ENCODE assay signal across 12 cellular contexts in the genomic region with DNA sequence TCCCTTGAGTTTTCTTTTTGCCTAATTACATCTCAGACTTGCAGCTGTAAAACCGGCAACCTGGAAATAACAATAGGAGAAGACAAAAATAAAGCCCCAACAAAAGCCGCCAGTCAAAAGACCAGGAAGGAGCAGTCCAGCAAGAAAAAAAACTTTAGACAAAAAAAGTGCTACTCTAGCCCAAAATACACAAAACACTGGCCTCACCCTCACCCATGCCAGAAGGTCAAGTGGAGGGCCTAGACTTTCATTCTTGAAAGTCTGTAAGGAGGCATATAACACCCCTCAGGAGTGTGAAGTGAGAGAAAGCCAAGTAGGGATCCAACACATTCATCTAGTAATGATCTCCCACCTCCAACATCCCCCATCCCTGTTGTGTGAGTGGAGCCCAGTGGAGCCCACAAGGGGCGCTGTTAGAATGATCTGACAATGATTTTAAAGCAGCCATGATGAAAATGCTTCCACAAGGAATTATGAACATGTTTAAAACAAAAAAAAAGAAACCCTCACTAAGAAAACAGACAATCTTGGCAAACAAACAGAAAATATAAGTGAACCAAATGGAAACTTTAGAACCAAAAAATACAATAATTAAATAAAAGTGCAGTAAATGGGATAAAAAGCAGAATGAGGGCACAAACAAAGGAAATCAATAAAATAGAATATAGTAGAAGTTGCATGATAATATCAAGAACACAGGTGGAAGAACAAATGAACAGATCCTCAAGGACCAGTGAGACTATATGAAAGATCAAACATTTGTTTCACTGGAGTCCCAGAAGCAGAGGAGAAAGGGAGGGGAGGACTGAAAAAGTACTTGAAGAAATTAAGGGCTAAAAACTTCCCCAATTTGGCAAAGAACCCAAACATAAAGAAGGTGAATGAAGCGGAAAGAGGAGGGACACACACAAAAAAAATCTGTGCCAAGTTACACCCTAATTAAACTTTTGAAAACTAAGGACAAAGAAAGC. TPM values are rescaled to one million over a fixed set of nuclear protein-coding genes. Genes with fewer than 3 reads are reported as not detected.
DNase-seq lines count a peak whose midpoint lies in the region; ATAC-seq, FAIRE-seq and TF ChIP-seq lines count a peak whose summit lies in the region.
"Had no signal": no experiment of that assay in that cellular context is flagged by ENCODE, and none has a peak within 500 bp of the region (broad histone marks: within the 10 kb centered on the region; RNA-seq: fewer than 3 reads in every experiment).

No MANE protein-coding gene starts in this region.

- H3K4me3 ChIP-seq in HCT116 (replicated peaks in 1 of 2; ENCODE audit: low read depth in 1 of 2, low read length in 2 of 2) (no peak overlapping the region), GM12878 (no peak overlapping the region), osteoblast (ENCODE audit: insufficient read depth, low read length) (no peak overlapping the region), body of pancreas (no peak overlapping the region)
- H3K4me3 ChIP-seq: suprapubic skin had no signal

- CTCF ChIA-PET in HCT116 (lab: Charles Lee): no interaction called here
- CTCF ChIA-PET in GM12878 (lab: Yijun Ruan, JAX): interaction anchor here (1.0 to 3.5 kb wide), 6 partner anchors 8 to 250 kb away, joined by 3 to 30 read pairs (median 6); no protein-coding TSS in a partner anchor

- no peaks in the 10 kb centered on the region for H3K9me3 ChIP-seq in HCT116 (ENCODE audit: control insufficient read depth in 1 of 2, insufficient read depth in 1 of 2, low read depth in 1 of 2, low read length in 2 of 2)
- H3K9me3 ChIP-seq in GM12878 (replicated peaks; ENCODE audit: control insufficient read depth, insufficient read depth, low read length): no peaks in the 10 kb centered on the region; the same call in 1 of the 3 replicates
- H3K9me3 ChIP-seq in osteoblast (ENCODE audit: low read depth, low read length): no peaks in the 10 kb centered on the region
- no peaks in the 10 kb centered on the region for H3K9me3 ChIP-seq in body of pancreas
- H3K9me3 ChIP-seq: suprapubic skin had no signal

- POLR2A ChIA-PET in HCT116 (lab: Charles Lee) (interaction anchor here (0.6 kb wide), 1 partner anchor 8 kb away, joined by 4 read pairs; no protein-coding TSS in a partner anchor), GM12878 (lab: Charles Lee) (interaction anchor here (2.3 kb wide), 1 partner anchor 7 kb away, joined by 10 read pairs; no protein-coding TSS in a partner anchor)

- TF ChIP-seq RAD21 in HCT116 (IDR thresholded peaks at IDR 0.05; ENCODE audit: low read depth) (no peak), GM12878 (IDR thresholded peaks at IDR 0.05; ENCODE audit: insufficient read depth, low read depth, low read length) (no peak)

- H3K9ac ChIP-seq in HCT116 (ENCODE audit: low read length): no peak overlapping the region
- H3K9ac ChIP-seq in GM12878 (ENCODE audit: control insufficient read depth, insufficient read depth, low read length): no peak overlapping the region

- H4K20me1 ChIP-seq in HCT116 (ENCODE audit: insufficient read depth): no peaks in the 10 kb centered on the region
- no peaks in the 10 kb centered on the region for H4K20me1 ChIP-seq in GM12878 (ENCODE audit: control insufficient read depth, insufficient read depth)
- H4K20me1 ChIP-seq in osteoblast (ENCODE audit: insufficient read depth, low read length): peaks cover under 1% of the 10 kb centered on the region

- intact Hi-C loops in HCT116 (cut with micrococcal nuclease) (no loop called here), GM12878 (cut with micrococcal nuclease; ENCODE audit: unreplicated experiment) (no loop called here), body of pancreas (cut with DNase I) (no loop called here)

- SMC1A ChIA-PET in GM12878 (lab: Charles Lee; ENCODE audit: uncharacterized antibody, unreplicated experiment): interaction anchor here (0.6 to 2.2 kb wide), 10 partner anchors 11 to 200 kb away, joined by 3 to 18 read pairs (median 6); no protein-coding TSS in a partner anchor

- TF ChIP-seq POLR2A in HCT116 (IDR thresholded peaks at IDR 0.05; ENCODE audit: borderline replicate concordance, extremely low read depth, insufficient read depth, insufficient read length) (no peak), GM12878 (IDR thresholded peaks at IDR 0.05; ENCODE audit: low read depth, low read length) (no peak), body of pancreas (IDR thresholded peaks at IDR 0.05) (no peak)

- no peaks in the 10 kb centered on the region for H3K36me3 ChIP-seq in HCT116 (ENCODE audit: control insufficient read depth in 1 of 2, insufficient read depth in 2 of 2, low read length in 2 of 2)
- H3K36me3 ChIP-seq in GM12878 (ENCODE audit: control insufficient read depth in 2 of 2, insufficient read depth in 2 of 2, low read length in 1 of 2): no peaks in the 10 kb centered on the region
- H3K36me3 ChIP-seq in osteoblast (ENCODE audit: insufficient read depth, low read length): no peaks in the 10 kb centered on the region
- no peaks in the 10 kb centered on the region for H3K36me3 ChIP-seq in body of pancreas (replicated peaks in 1 of 2; ENCODE audit: insufficient read depth in 1 of 2, low read depth in 2 of 2)
- H3K36me3 ChIP-seq: suprapubic skin had no signal

- BruUV-seq in HCT116 (replicated peaks; lab: Mats Ljungman, UMichigan) (no TSS peak), GM12878 (replicated peaks; lab: Mats Ljungman, UMichigan) (no TSS peak)

- peak overlapping the region; percentile 61 for H3K4me2 ChIP-seq in HCT116 (ENCODE audit: low read length)
- no peak overlapping the region for H3K4me2 ChIP-seq in GM12878 (ENCODE audit: control insufficient read depth, insufficient read depth)
- H3K4me2 ChIP-seq in osteoblast (ENCODE audit: insufficient read depth, low read length): no peak overlapping the region

- peaks cover 53 to 69% of the 10 kb centered on the region in 2 experiments for H3K4me1 ChIP-seq in HCT116 (ENCODE audit: control insufficient read depth in 1 of 2, insufficient read depth in 2 of 2, low read length in 2 of 2)
- H3K4me1 ChIP-seq in GM12878 (ENCODE audit: control insufficient read depth, insufficient read depth, low read length): no peaks in the 10 kb centered on the region
- peaks cover 17% of the 10 kb centered on the region for H3K4me1 ChIP-seq in osteoblast (ENCODE audit: insufficient read depth, low read length)
- H3K4me1 ChIP-seq in body of pancreas: peaks cover 28% of the 10 kb centered on the region

- in situ Hi-C loops in GM12878 (cut with MboI): no loop called here

- TF ChIP-seq CTCF in HCT116 (IDR thresholded peaks at IDR 0.05 in 2 of 3, conservative IDR thresholded peaks at IDR 0.05 in 1 of 3; ENCODE audit: borderline replicate concordance in 1 of 3, insufficient read depth in 1 of 3, low read depth in 2 of 3, low read length in 2 of 3) (peak; percentile 13 to 62 (median 39); a peak in 4 of 6 replicates), GM12878 (IDR thresholded peaks at IDR 0.05 in 2 of 3, conservative IDR thresholded peaks at IDR 0.05 in 1 of 3; ENCODE audit: control insufficient read depth in 2 of 3, extremely low read depth in 1 of 3, insufficient read depth in 1 of 3, low read depth in 3 of 3, low read length in 3 of 3) (no peak), osteoblast (IDR thresholded peaks at IDR 0.05; ENCODE audit: extremely low read depth, low read depth, low read length) (peak; percentile 14), body of pancreas (IDR thresholded peaks at IDR 0.05) (no peak)

- H2AFZ ChIP-seq in HCT116 (ENCODE audit: low read depth, low read length, poor library complexity, severe bottlenecking) (no peak overlapping the region), GM12878 (ENCODE audit: control insufficient read depth, low read depth, low read length) (no peak overlapping the region), osteoblast (ENCODE audit: low read length) (no peak overlapping the region)

- no peaks in the 10 kb centered on the region; the same call in 1 of the 2 replicates for H3K79me2 ChIP-seq in HCT116 (ENCODE audit: insufficient read depth, low read length)
- H3K79me2 ChIP-seq in GM12878 (ENCODE audit: control insufficient read depth, insufficient read depth, low read length): peaks cover 2% of the 10 kb centered on the region
- peaks cover 93% of the 10 kb centered on the region for H3K79me2 ChIP-seq in osteoblast (ENCODE audit: insufficient read depth, low read length)

- no peak for TF ChIP-seq EP300 in GM12878 (IDR thresholded peaks at IDR 0.05; ENCODE audit: borderline replicate concordance in 1 of 2, control insufficient read depth in 1 of 2, low read depth in 2 of 2, low read length in 2 of 2)

- no peak for FAIRE-seq in GM12878 (lab: Jason Lieb, UNC)
- FAIRE-seq: HTR-8/SVneo had no signal

- ATAC-seq in HCT116 (peak; percentile 23; the same call in 1 of the 2 replicates), GM12878 (no peak; the same call in 1 of the 3 replicates), body of pancreas (no peak)

- peak; percentile 31 for DNase-seq in NCI-H82 (lab: John Stamatoyannopoulos, UW)
- no peak for DNase-seq in NCI-H82 treated with DMSO at 0.1 percent for 48 hours (lab: John Stamatoyannopoulos, UW; ENCODE audit: unreplicated experiment)
- no peak for DNase-seq in HCT116 (ENCODE audit: low read depth, low spot score)
- DNase-seq in GM12878 (ENCODE audit: low read depth, low spot score): no peak
- no peak for DNase-seq in osteoblast (ENCODE audit: insufficient read length, low spot score, missing footprints)
- DNase-seq in body of pancreas: no peak
- DNase-seq in AG08396 (ENCODE audit: low spot score): no peak
- no peak for DNase-seq in putamen (ENCODE audit: low spot score)
- DNase-seq: GDM1, retina had no signal

- RAD21 ChIA-PET in HCT116 (lab: Charles Lee; ENCODE audit: low non-redundant PET in 1 of 2, low total read pairs in 2 of 2, uncharacterized antibody in 2 of 2, unreplicated experiment in 2 of 2): no interaction called here
- RAD21 ChIA-PET in GM12878 (lab: Charles Lee; ENCODE audit: unreplicated experiment): interaction anchor here (1.4 to 1.9 kb wide), 4 partner anchors 15 to 27 kb away, joined by 4 to 14 read pairs (median 10); no protein-coding TSS in a partner anchor

- H3K27me3 ChIP-seq in HCT116 (ENCODE audit: insufficient read depth, low read length): no peaks in the 10 kb centered on the region
- H3K27me3 ChIP-seq in GM12878 (replicated peaks in 1 of 2; ENCODE audit: control insufficient read depth in 2 of 2, insufficient read depth in 2 of 2, low read length in 1 of 2): no peaks in the 10 kb centered on the region
- no peaks in the 10 kb centered on the region for H3K27me3 ChIP-seq in osteoblast (ENCODE audit: insufficient read depth, low read length)
- no peaks in the 10 kb centered on the region for H3K27me3 ChIP-seq in body of pancreas
- H3K27me3 ChIP-seq: suprapubic skin had no signal

- H3K27ac ChIP-seq in HCT116 (ENCODE audit: low read depth, low read length) (peak overlapping the region; percentile 88), GM12878 (ENCODE audit: control insufficient read depth, insufficient read depth) (no peak overlapping the region), osteoblast (ENCODE audit: low read depth, low read length) (no peak overlapping the region), body of pancreas (no peak overlapping the region)
- H3K27ac ChIP-seq: suprapubic skin had no signal

- 95% methylated on average over 4 of the region's 4 CpGs for whole genome bisulfite sequencing in GM12878 (ENCODE audit: insufficient coverage, insufficient replicate concordance, low lambda C conversion rate, missing lambda C conversion rate)
- WGBS in body of pancreas, 2 donors: 89 to 97% methylated on average over 4 of the region's 4 CpGs

- no peaks in the 10 kb centered on the region for H3K9me2 ChIP-seq in HCT116 (ENCODE audit: insufficient read depth)

RNA-seq across cellular contexts. Expression of gene SESTD1, which starts 23.9 kb away (rescaled TPM):
- total RNA-seq in HCT116 (2021; ENCODE audit: unreplicated experiment) (26.6 TPM), GM12878 (2014; rRNA removed) (5.2 and 9.4 TPM in 2 replicates), GM12878 (2014; rRNA removed; fragmentation: Illumina TruSeq; extraction: Trizol) (8.7 and 9.5 TPM in 2 replicates), GM12878 (2021) (22.6 and 22.7 TPM in 2 replicates), osteoblast (45.1 and 51.0 TPM in 2 replicates), body of pancreas (10 to 100 TPM; 13.2 to 24.4 TPM)
- 6.7 and 7.2 TPM in 2 replicates for polyA plus RNA-seq in HCT116 (2012)
- total RNA-seq in GM12878 (2013; cell fraction: nucleolus; rRNA removed): 33.2 and 34.8 TPM in 2 replicates
- polyA plus RNA-seq in GM12878 (2011; ENCODE audit: low read depth): 3.6 TPM
- polyA plus RNA-seq in GM12878 (2011; rRNA removed) (12.7 and 16.5 TPM in 2 replicates), GM12878 (2014; fragmentation: Illumina TruSeq; extraction: Trizol) (9.9 and 12.9 TPM in 2 replicates), GM12878 (2014; fragmentation: Nextera tagmentation; extraction: Ambion mirVana) (1 to 10 TPM; 5.4 to 6.2 TPM), GM12878 (2014; rRNA removed) (6.2 and 9.4 TPM in 2 replicates), GM12878 (2016; fragmentation: Nextera tagmentation; extraction: Ambion mirVana) (10 to 100 TPM in 1 of 2 experiments, 1 to 10 TPM in 1; 4.4 to 14.6 TPM)
- 4.9 and 5.2 TPM in 2 replicates for polyA plus RNA-seq in GM12878 (2011; cell fraction: cytosol; rRNA removed)
- polyA plus RNA-seq in GM12878 (2011; cell fraction: nucleus; rRNA removed): 11.1 and 12.5 TPM in 2 replicates
- polyA plus RNA-seq in GM12878 (2012): 2.4 and 4.3 TPM in 2 replicates
- polyA minus RNA-seq in GM12878 (2011; rRNA and poly(A)+ RNA removed): 5.2 and 31.7 TPM in 2 replicates
- polyA minus RNA-seq in GM12878 (2011; cell fraction: cytosol; rRNA and poly(A)+ RNA removed): 4.1 and 5.4 TPM in 2 replicates
- polyA minus RNA-seq in GM12878 (2011; cell fraction: nucleus; rRNA and poly(A)+ RNA removed): 10.8 and 15.4 TPM in 2 replicates

Comparison
In these comparisons a context has a peak if more than half of its experiments do, and no peak if none do; other contexts are left out.
1. CTCF ChIP-seq: peak in HCT116 (3 of 3) and osteoblast (single experiment); none in GM12878 (0 of 3) and body of pancreas (0 of 7).